In genomic region chr2:213152065-213152794, GRCh38 we compare ENCODE assay signal across 8 cellular contexts. TPM values are rescaled to one million over a fixed set of nuclear protein-coding genes. Genes with fewer than 3 reads are reported as not detected.
A peak's percentile ranks its signal among the peaks of the same experiment; 100 is the strongest.
DNase-seq lines count a peak whose midpoint lies in the region; TF ChIP-seq lines count a peak whose summit lies in the region.

No MANE protein-coding gene starts in this region.

- H3K4me1 ChIP-seq in HAP-1: peaks cover 6% of the 10 kb centered on the region

- peak; percentile 19 for DNase-seq in activated T-cell treated with anti-CD3 and anti-CD28 coated beads for 1 hour (ENCODE audit: low read depth)
- DNase-seq in activated T-cell treated with anti-CD3 and anti-CD28 coated beads, Interleukin-2, amount 50 U/mL, for 1 hour: no peak
- DNase-seq in HAP-1 (ENCODE audit: low spot score in 2 of 2): peak; percentile 18 to 61
- DNase-seq in MG63: peak; percentile 80
- peak; percentile 26 for DNase-seq in activated CD4-positive, alpha-beta T cell treated with anti-CD3 and anti-CD28 coated beads, Interleukin-2, amount 10 ng/mL, durations not matched to agents 7 days and 5 days
- peak; percentile 56 for DNase-seq in erythroblast (lab: John Stamatoyannopoulos, UW)
- peak; percentile 53 for DNase-seq in mucosa of gallbladder (ENCODE audit: low spot score)
- DNase-seq in superior temporal gyrus (ENCODE audit: extremely low spot score): peak; percentile 71

- no peak for TF ChIP-seq POLR2A in erythroblast (IDR thresholded peaks at IDR 0.05; ENCODE audit: low read length)

- peaks cover 51% of the 10 kb centered on the region for H3K27me3 Mint-ChIP-seq in activated CD4-positive, alpha-beta T cell treated with anti-CD3 and anti-CD28 coated beads, Interleukin-2, amount 10 ng/mL, durations not matched to agents 7 days and 5 days

- peak overlapping the region; percentile 72 for H3K4me3 Mint-ChIP-seq in activated CD4-positive, alpha-beta T cell treated with anti-CD3 and anti-CD28 coated beads, Interleukin-2, amount 10 ng/mL, durations not matched to agents 7 days and 5 days

- CTCF ChIA-PET in activated CD4-positive, alpha-beta T cell treated with anti-CD3 and anti-CD28 coated beads, Interleukin-2, amount 10 ng/mL, durations not matched to agents 7 days and 5 days (lab: Charles Lee): no interaction called here

- H3K9me3 ChIP-seq in HAP-1 (no peaks in the 10 kb centered on the region), MG63 (no peaks in the 10 kb centered on the region)

- POLR2A ChIA-PET in activated CD4-positive, alpha-beta T cell treated with anti-CD3 and anti-CD28 coated beads, Interleukin-2, amount 10 ng/mL, durations not matched to agents 7 days and 5 days (lab: Charles Lee): interaction anchor here (0.7 kb wide), 1 partner anchor 413 kb away, joined by 3 read pairs; no protein-coding TSS in a partner anchor

- H3K4me1 Mint-ChIP-seq in activated CD4-positive, alpha-beta T cell treated with anti-CD3 and anti-CD28 coated beads, Interleukin-2, amount 10 ng/mL, durations not matched to agents 7 days and 5 days: peaks cover 40% of the 10 kb centered on the region

- H3K27me3 ChIP-seq in HAP-1 (ENCODE audit: low read depth) (peaks cover 51% of the 10 kb centered on the region), MG63 (no peaks in the 10 kb centered on the region)

- peak overlapping the region; percentile 48 for H3K27ac Mint-ChIP-seq in activated CD4-positive, alpha-beta T cell treated with anti-CD3 and anti-CD28 coated beads, Interleukin-2, amount 10 ng/mL, durations not matched to agents 7 days and 5 days

- H3K4me3 ChIP-seq in HAP-1 (peak overlapping the region; percentile 46), MG63 (peak overlapping the region; percentile 73)

- H3K36me3 ChIP-seq in HAP-1 (replicated peaks): no peaks in the 10 kb centered on the region
- no peaks in the 10 kb centered on the region for H3K36me3 ChIP-seq in MG63

- no peaks in the 10 kb centered on the region for H3K9me3 Mint-ChIP-seq in activated CD4-positive, alpha-beta T cell treated with anti-CD3 and anti-CD28 coated beads, Interleukin-2, amount 10 ng/mL, durations not matched to agents 7 days and 5 days

- H3K36me3 Mint-ChIP-seq in activated CD4-positive, alpha-beta T cell treated with anti-CD3 and anti-CD28 coated beads, Interleukin-2, amount 10 ng/mL, durations not matched to agents 7 days and 5 days (ENCODE audit: low read depth): no peaks in the 10 kb centered on the region

- in situ Hi-C loops in HAP-1 (cut with MboI; ENCODE audit: low sequenced_read_pairs): no loop called here

RNA-seq across cellular contexts. Expression of gene IKZF2, which starts 0.8 kb away (rescaled TPM):
- total RNA-seq in MG63 (2014; rRNA removed; shearing (Covaris generic); ENCODE audit: low replicate concordance): 2.5 and 5.2 TPM in 2 replicates
- total RNA-seq in activated CD4-positive, alpha-beta T cell treated with anti-CD3 and anti-CD28 coated beads, Interleukin-2, amount 10 ng/mL, durations not matched to agents 7 days and 5 days: 1 to 10 TPM; 5.1 TPM
- 12.7 TPM for total RNA-seq in mucosa of gallbladder
